ENCODE assay signal across 12 cellular contexts in the genomic region with DNA sequence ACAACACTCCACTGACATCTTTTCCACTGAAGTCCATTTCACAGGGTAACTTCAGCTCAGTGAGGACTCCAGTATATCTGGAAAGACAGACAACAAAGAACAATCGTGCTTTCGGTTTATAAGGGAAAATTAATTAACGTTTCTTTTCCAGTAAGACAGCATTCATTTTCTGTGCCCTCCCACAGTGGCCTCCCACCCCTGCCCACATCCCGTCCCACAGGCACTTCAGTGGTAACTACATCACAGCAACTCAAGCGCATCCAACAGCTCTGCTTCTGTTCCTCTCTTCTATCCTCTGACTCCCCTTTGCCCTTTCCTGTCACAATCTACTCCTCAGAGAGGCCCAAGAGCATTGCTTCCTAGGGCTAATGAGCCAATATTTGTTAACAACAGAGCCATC. TPM values are rescaled to one million over a fixed set of nuclear protein-coding genes. Genes with fewer than 3 reads are reported as not detected.
A peak's percentile ranks its signal among the peaks of the same experiment; 100 is the strongest.
DNase-seq lines count a peak whose midpoint lies in the region; ATAC-seq, FAIRE-seq and TF ChIP-seq lines count a peak whose summit lies in the region.
"Had no signal": no experiment of that assay in that cellular context is flagged by ENCODE, and none has a peak within 500 bp of the region (broad histone marks: within the 10 kb centered on the region; RNA-seq: fewer than 3 reads in every experiment).

No MANE protein-coding gene starts in this region.

- H3K9ac ChIP-seq in mammary epithelial cell (ENCODE audit: insufficient read depth, low read length): no peak overlapping the region

- no peak overlapping the region for H2AFZ ChIP-seq in mammary epithelial cell (ENCODE audit: low read depth, low read length)

- H3K27me3 ChIP-seq in mammary epithelial cell (ENCODE audit: insufficient read depth, low read length): no peaks in the 10 kb centered on the region
- H3K27me3 ChIP-seq: neutrophil had no signal

- BruUV-seq in MCF 10A (replicated peaks; lab: Mats Ljungman, UMichigan) (no TSS peak), mammary epithelial cell (replicated peaks; lab: Mats Ljungman, UMichigan) (no TSS peak)

- WGBS in mammary epithelial cell (ENCODE audit: low coverage, missing lambda C conversion rate): 70% methylated on average over 5 of the region's 5 CpGs

- no peaks in the 10 kb centered on the region for H3K36me3 ChIP-seq in mammary epithelial cell (ENCODE audit: insufficient read depth, low read length)
- H3K36me3 ChIP-seq: neutrophil had no signal

- no peak overlapping the region for H3K4me3 Mint-ChIP-seq in MCF 10A (ENCODE audit: unreplicated experiment)
- H3K4me3 Mint-ChIP-seq in stimulated activated effector memory CD8-positive, alpha-beta T cell treated with anti-CD3 and anti-CD28 coated beads, Interleukin-12 subunit alpha, Interleukin-12 subunit beta, amount 100 ng/mL, for 72 hours: peak overlapping the region; percentile 43
- H3K4me3 Mint-ChIP-seq: activated naive CD8-positive, alpha-beta T cell had no signal

- no peaks in the 10 kb centered on the region for H3K9me3 Mint-ChIP-seq in MCF 10A (ENCODE audit: unreplicated experiment)
- no peaks in the 10 kb centered on the region for H3K9me3 Mint-ChIP-seq in stimulated activated effector memory CD8-positive, alpha-beta T cell treated with anti-CD3 and anti-CD28 coated beads, Interleukin-12 subunit alpha, Interleukin-12 subunit beta, amount 100 ng/mL, for 72 hours

- CTCF ChIA-PET in MCF 10A (lab: Yijun Ruan, JAX) (interaction anchor here (1.1 kb wide), 1 partner anchor 20 kb away, joined by 6 read pairs; no protein-coding TSS in a partner anchor), mammary epithelial cell (lab: Charles Lee; ENCODE audit: low non-redundant PET) (no interaction called here)

- no peaks in the 10 kb centered on the region for H3K36me3 Mint-ChIP-seq in MCF 10A (ENCODE audit: insufficient read depth, unreplicated experiment)
- H3K36me3 Mint-ChIP-seq in stimulated activated effector memory CD8-positive, alpha-beta T cell treated with anti-CD3 and anti-CD28 coated beads, Interleukin-12 subunit alpha, Interleukin-12 subunit beta, amount 100 ng/mL, for 72 hours: peaks cover 3% of the 10 kb centered on the region
- H3K36me3 Mint-ChIP-seq: activated naive CD8-positive, alpha-beta T cell had no signal

- H3K4me2 ChIP-seq in mammary epithelial cell (ENCODE audit: insufficient read depth, low read depth, low read length): no peak overlapping the region

- no peaks in the 10 kb centered on the region for H3K27me3 Mint-ChIP-seq in MCF 10A (ENCODE audit: insufficient read depth, unreplicated experiment)
- H3K27me3 Mint-ChIP-seq: activated naive CD8-positive, alpha-beta T cell had no signal

- no peaks in the 10 kb centered on the region for H4K20me1 ChIP-seq in mammary epithelial cell (ENCODE audit: insufficient read depth, low read length)

- H3K27ac Mint-ChIP-seq in MCF 10A (ENCODE audit: low read depth, unreplicated experiment): peak overlapping the region; percentile 36
- H3K27ac Mint-ChIP-seq in stimulated activated effector memory CD8-positive, alpha-beta T cell treated with anti-CD3 and anti-CD28 coated beads, Interleukin-12 subunit alpha, Interleukin-12 subunit beta, amount 100 ng/mL, for 72 hours: peak overlapping the region; percentile 69
- H3K27ac Mint-ChIP-seq: activated naive CD8-positive, alpha-beta T cell had no signal

- intact Hi-C loops in MCF 10A (cut with micrococcal nuclease) (no loop called here), mammary epithelial cell (cut with micrococcal nuclease) (no loop called here)

- FAIRE-seq in D721Med (lab: Jason Lieb, UNC): no peak

- TF ChIP-seq CTCF in MCF 10A (IDR thresholded peaks at IDR 0.05; ENCODE audit: unreplicated experiment): no peak
- no peak for TF ChIP-seq CTCF in mammary epithelial cell (conservative IDR thresholded peaks at IDR 0.05 in 1 of 2, IDR thresholded peaks at IDR 0.05 in 1 of 2; ENCODE audit: extremely low read depth in 1 of 2, insufficient read depth in 1 of 2, low read depth in 1 of 2, low read length in 2 of 2)
- no peak for TF ChIP-seq CTCF in D721Med (IDR thresholded peaks at IDR 0.05; ENCODE audit: insufficient read depth, missing control alignments)

- dilution Hi-C loops in mammary epithelial cell (cut with HindIII; ENCODE audit: low sequenced_read_pairs): no loop called here

- no peaks in the 10 kb centered on the region for H3K4me1 ChIP-seq in mammary epithelial cell (ENCODE audit: insufficient read depth, low read length)

- H3K79me2 ChIP-seq in mammary epithelial cell (ENCODE audit: insufficient read depth, low read length): no peaks in the 10 kb centered on the region

- no peaks in the 10 kb centered on the region for H3K9me3 ChIP-seq in mammary epithelial cell (replicated peaks; ENCODE audit: insufficient read depth, low read length)
- H3K9me3 ChIP-seq: neutrophil had no signal

- in situ Hi-C loops in mammary epithelial cell (cut with MboI; ENCODE audit: low sequenced_read_pairs in 2 of 2): no loop called here

- POLR2A ChIA-PET in MCF 10A (lab: Yijun Ruan, JAX): no interaction called here

- H3K4me1 Mint-ChIP-seq in MCF 10A (ENCODE audit: insufficient read depth, unreplicated experiment): no peaks in the 10 kb centered on the region
- H3K4me1 Mint-ChIP-seq in stimulated activated effector memory CD8-positive, alpha-beta T cell treated with anti-CD3 and anti-CD28 coated beads, Interleukin-12 subunit alpha, Interleukin-12 subunit beta, amount 100 ng/mL, for 72 hours: peaks cover 12% of the 10 kb centered on the region

- peak; percentile 95 for ATAC-seq in GM21619 (IDR thresholded peaks at IDR 0.05; ENCODE audit: unreplicated experiment)
- ATAC-seq in HG03432 (IDR thresholded peaks at IDR 0.05; ENCODE audit: unreplicated experiment): peak; percentile 95
- peak; percentile 77 for ATAC-seq in stimulated activated effector memory CD8-positive, alpha-beta T cell treated with anti-CD3 and anti-CD28 coated beads, Interleukin-12 subunit alpha, Interleukin-12 subunit beta, amount 100 ng/mL, for 72 hours
- ATAC-seq in GM19324 (IDR thresholded peaks at IDR 0.05; ENCODE audit: low FRiP score, unreplicated experiment): no peak

- DNase-seq in MCF 10A (ENCODE audit: unreplicated experiment) (no peak), mammary epithelial cell (no peak), 8988T (no peak), D721Med (ENCODE audit: insufficient read length, low spot score) (no peak)
- no peak for DNase-seq in stimulated activated effector memory CD8-positive, alpha-beta T cell treated with anti-CD3 and anti-CD28 coated beads, Interleukin-12 subunit alpha, Interleukin-12 subunit beta, amount 100 ng/mL, for 72 hours (ENCODE audit: low spot score in 2 of 2)
- DNase-seq: IMR-90, NCI-H774 had no signal

- H3K4me3 ChIP-seq in mammary epithelial cell (replicated peaks in 1 of 3; ENCODE audit: insufficient read depth in 1 of 3, low read depth in 2 of 3, low read length in 3 of 3): no peak overlapping the region

- H3K27ac ChIP-seq in mammary epithelial cell (ENCODE audit: insufficient read depth, low read depth, low read length): no peak overlapping the region
- H3K27ac ChIP-seq: neutrophil had no signal

RNA-seq across cellular contexts. Expression of a gene that starts 40.3 kb away (rescaled TPM):
- 2.9 and 3.3 TPM in 2 replicates for total RNA-seq in MCF 10A (2022)
- total RNA-seq in mammary epithelial cell: 1 to 10 TPM in 1 of 2 donors, under 1 TPM in 1; 0.33 to 1.9 TPM
- polyA plus RNA-seq in mammary epithelial cell: 3.5 TPM
- 17.5 TPM for polyA minus RNA-seq in mammary epithelial cell
